ENCODE assay signal across 8 cellular contexts in genomic region chr6:1247894-1248293, GRCh38.
"Had no signal": no experiment of that assay in that cellular context is flagged by ENCODE, and none has a peak within 500 bp of the region (broad histone marks: within the 10 kb centered on the region; RNA-seq: fewer than 3 reads in every experiment).

No MANE protein-coding gene starts in this region.

- FAIRE-seq: G401.6, GM12878, GM12891, GM12892, GM18507, GM19239 had no signal

- H3K4me3 ChIP-seq: GM12878 had no signal

- ATAC-seq: GM12878 had no signal

- DNase-seq: GDM1, GF-D8 had no signal
